In the genomic region with DNA sequence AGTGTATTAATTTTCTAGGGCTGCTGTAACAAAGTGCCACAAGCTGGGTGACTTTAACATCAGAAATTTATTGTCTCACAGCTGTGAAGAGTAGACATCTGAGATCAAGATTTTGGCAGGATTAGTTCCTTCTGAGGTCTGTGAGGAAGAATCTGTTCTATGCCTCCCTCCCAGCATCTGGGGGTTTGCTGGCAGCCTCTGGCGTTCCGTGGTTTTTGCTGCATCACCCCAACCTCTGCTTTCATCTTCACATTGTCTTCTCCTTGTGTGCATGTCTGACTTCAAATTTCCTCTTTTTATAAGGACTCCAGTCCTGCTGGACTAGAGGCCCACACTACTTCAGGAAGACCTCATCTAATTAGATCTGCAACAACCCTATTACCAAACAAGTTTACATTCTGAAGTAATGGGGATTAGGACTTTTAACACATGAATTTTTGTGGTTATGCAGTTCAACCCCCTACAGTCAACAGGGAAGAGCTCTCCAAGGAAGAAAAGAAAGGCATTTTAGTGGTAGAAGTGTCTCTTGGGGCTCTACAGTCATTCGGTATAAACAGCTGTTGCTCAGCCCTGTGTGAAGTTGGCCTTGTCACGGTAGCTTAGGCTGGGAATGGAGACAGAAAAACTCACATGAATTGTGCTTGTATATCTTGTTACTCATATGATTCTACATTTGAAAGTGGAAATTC, we compare ENCODE assay signal across 12 cellular contexts.
DNase-seq lines count a peak whose midpoint lies in the region; ATAC-seq and TF ChIP-seq lines count a peak whose summit lies in the region.
"Had no signal": no experiment of that assay in that cellular context is flagged by ENCODE, and none has a peak within 500 bp of the region (broad histone marks: within the 10 kb centered on the region; RNA-seq: fewer than 3 reads in every experiment).

No MANE protein-coding gene starts in this region.

- no peaks in the 10 kb centered on the region for H3K27me3 ChIP-seq in heart right ventricle
- no peaks in the 10 kb centered on the region for H3K27me3 ChIP-seq in ovary

- 57 to 61% methylated on average over 4 of the region's 4 CpGs for WGBS in heart right ventricle, 2 donors
- WGBS in ovary, 3 donors: 24 to 32% (median 31%) methylated on average over 4 of the region's 4 CpGs

- TF ChIP-seq CTCF in AG09319 (IDR thresholded peaks at IDR 0.05; ENCODE audit: low read depth, low read length) (no peak), heart right ventricle (IDR thresholded peaks at IDR 0.05) (no peak), ovary (IDR thresholded peaks at IDR 0.05) (no peak)

- H3K4me1 ChIP-seq in heart right ventricle (peaks cover 4 to 51% (median 37%) of the 10 kb centered on the region in 9 donors), ovary (ENCODE audit: insufficient read depth) (peaks cover 3% of the 10 kb centered on the region)

- intact Hi-C loops in heart right ventricle (cut with DNase I): loop anchor here in 8 of 10 donors (5.0 to 10.0 kb wide), 13 partner anchors 53 to 966 kb away; a partner anchor contains a TSS
- intact Hi-C loops in ovary (cut with DNase I): loop anchor here in 3 of 4 donors (10.0 kb wide), 2 partner anchors 86 to 586 kb away; no protein-coding TSS in a partner anchor

- no peak for TF ChIP-seq POLR2A in ovary (IDR thresholded peaks at IDR 0.05)

- no peaks in the 10 kb centered on the region for H3K36me3 ChIP-seq in heart right ventricle
- no peaks in the 10 kb centered on the region for H3K36me3 ChIP-seq in ovary

- ATAC-seq in HG02678 (IDR thresholded peaks at IDR 0.05; ENCODE audit: unreplicated experiment) (peak; percentile 55), heart right ventricle (peak; percentile 56 to 79 (median 66)), GM19467 (IDR thresholded peaks at IDR 0.05; ENCODE audit: unreplicated experiment) (no peak), HG03196 (IDR thresholded peaks at IDR 0.05; ENCODE audit: unreplicated experiment) (no peak)

- H3K4me3 ChIP-seq in heart right ventricle: no peak overlapping the region
- no peak overlapping the region for H3K4me3 ChIP-seq in ovary

- H3K9me3 ChIP-seq in heart right ventricle (no peaks in the 10 kb centered on the region), ovary (no peaks in the 10 kb centered on the region)

- H3K27ac ChIP-seq in heart right ventricle: peak overlapping the region in 6 of 10 donors; percentile 13 to 45 (median 35)
- H3K27ac ChIP-seq in ovary: no peak overlapping the region

- TF ChIP-seq EP300 in ovary (IDR thresholded peaks at IDR 0.05): no peak

- DNase-seq in AG09319 (ENCODE audit: extremely low read depth, low read depth) (peak; percentile 81), RPMI7951 (ENCODE audit: low read depth) (peak; percentile 87), heart right ventricle (no peak), putamen (ENCODE audit: low spot score) (no peak), ovary (no peak)
- DNase-seq: activated naive CD4-positive, alpha-beta T cell; COR-L47; NCI-H1694; T-helper 9 cell had no signal

Comparison
In these comparisons a context has a peak if more than half of its experiments do, and no peak if none do; other contexts are left out.
1. DNase-seq: peak in AG09319 (single experiment) and RPMI7951 (single experiment); none in heart right ventricle (0 of 2), putamen (single experiment) and ovary (0 of 5).
2. ATAC-seq: peak in HG02678 (single experiment) and heart right ventricle (8 of 8); none in GM19467 (single experiment) and HG03196 (single experiment).
3. H3K27ac ChIP-seq: peak in heart right ventricle (6 of 10); none in ovary (0 of 2).